Comparison of ENCODE assay signal across 36 cellular contexts in the genomic region with DNA sequence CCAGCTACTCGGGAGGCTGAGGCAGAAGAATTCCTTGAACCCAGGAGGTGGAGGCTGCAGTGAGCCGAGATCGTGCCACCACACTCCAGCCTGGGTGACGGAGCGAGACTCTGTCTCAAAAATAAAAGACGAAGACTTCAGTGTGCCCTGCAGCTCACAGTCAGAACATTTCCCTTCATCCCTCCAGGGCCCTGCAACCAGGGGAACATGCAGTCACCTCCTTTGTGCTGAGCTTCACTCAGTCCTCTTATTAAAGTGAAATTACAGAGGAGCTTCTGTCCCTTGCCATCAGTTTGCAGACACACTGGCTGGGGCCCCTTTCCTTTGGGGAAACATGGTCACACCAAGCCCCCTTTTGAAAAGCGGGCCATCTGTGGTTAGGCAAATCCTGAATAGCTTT. TPM values are rescaled to one million over a fixed set of nuclear protein-coding genes. Genes with fewer than 3 reads are reported as not detected.
"Had no signal": no experiment of that assay in that cellular context is flagged by ENCODE, and none has a peak within 500 bp of the region (broad histone marks: within the 10 kb centered on the region; RNA-seq: fewer than 3 reads in every experiment).

No MANE protein-coding gene starts in this region.

- H3K27me3 ChIP-seq: adrenal gland, body of pancreas, brain microvascular endothelial cell, breast epithelium had no signal

- H3K9me3 ChIP-seq: body of pancreas, breast epithelium had no signal

- H3K4me1 Mint-ChIP-seq: activated B cell treated with CpG ODN at 0.5 μM for 24 hours; activated T-helper 17 cell treated with anti-CD3 and anti-CD28 coated beads, Interleukin-2, amount 50 U/mL, for 72 hours had no signal

- H3K4me1 ChIP-seq: breast epithelium had no signal

- H3K27ac Mint-ChIP-seq: activated B cell treated with CpG ODN at 0.5 μM for 24 hours; activated CD4-positive, alpha-beta memory T cell treated with anti-CD3 and anti-CD28 coated beads for 36 hours; activated CD4-positive, alpha-beta T cell treated with anti-CD3 and anti-CD28 coated beads, Interleukin-2, amount 10 ng/mL, durations not matched to agents 24 days and 14 days; activated CD8-positive, alpha-beta T cell treated with anti-CD3 and anti-CD28 coated beads for 36 hours; activated naive CD4-positive, alpha-beta T cell treated with anti-CD3 and anti-CD28 coated beads for 36 hours; activated naive CD4-positive, alpha-beta T cell treated with anti-CD3 and anti-CD28 coated beads, Interleukin-2, amount 50 U/mL, for 72 hours; activated naive CD8-positive, alpha-beta T cell treated with anti-CD3 and anti-CD28 coated beads for 36 hours; activated T-cell treated with anti-CD3 and anti-CD28 coated beads, Interleukin-2, amount 50 U/mL, for 72 hours; activated T-helper 1 cell treated with anti-CD3 and anti-CD28 coated beads, Interleukin-12 subunit alpha, Interleukin-12 subunit beta, Interleukin-2, Interleukin-4 antibody, amounts not matched to agents 30 ng/mL and 10 ng/mL and 1 ng/mL, durations not matched to agents 14 hours and 24 hours and 36 hours; activated T-helper 17 cell treated with anti-CD3 and anti-CD28 coated beads, Interleukin-2, amount 50 U/mL, for 72 hours; T-helper 1 cell treated with Interleukin-12 subunit alpha and Interleukin-12 subunit beta and Interleukin-4 antibody, amounts not matched to agents 30 μg/mL and 1 μg/mL, for 36 hours; T-helper 2 cell treated with Interferon-gamma antibody and Interleukin-4, amounts not matched to agents 5 μg/mL and 100 μg/mL, for 36 hours had no signal

- H3K9me3 Mint-ChIP-seq: activated B cell treated with CpG ODN at 0.5 μM for 24 hours; activated CD4-positive, alpha-beta memory T cell treated with anti-CD3 and anti-CD28 coated beads for 36 hours; activated CD4-positive, alpha-beta T cell treated with anti-CD3 and anti-CD28 coated beads, Interleukin-2, amount 10 ng/mL, durations not matched to agents 24 days and 14 days; activated CD8-positive, alpha-beta T cell treated with anti-CD3 and anti-CD28 coated beads for 36 hours; activated naive CD4-positive, alpha-beta T cell treated with anti-CD3 and anti-CD28 coated beads for 36 hours; activated T-cell treated with anti-CD3 and anti-CD28 coated beads, Interleukin-2, amount 50 U/mL, for 72 hours; activated T-helper 1 cell treated with anti-CD3 and anti-CD28 coated beads, Interleukin-12 subunit alpha, Interleukin-12 subunit beta, Interleukin-2, Interleukin-4 antibody, amounts not matched to agents 30 ng/mL and 10 ng/mL and 1 ng/mL, durations not matched to agents 14 hours and 24 hours and 36 hours; activated T-helper 17 cell treated with anti-CD3 and anti-CD28 coated beads, Interleukin-2, amount 50 U/mL, for 72 hours; T-helper 2 cell treated with Interferon-gamma antibody and Interleukin-4, amounts not matched to agents 5 μg/mL and 100 μg/mL, for 36 hours had no signal

- DNase-seq: activated B cell treated with CpG ODN at 0.5 μM for 24 hours; activated CD4-positive, alpha-beta memory T cell treated with anti-CD3 and anti-CD28 coated beads for 36 hours; activated CD4-positive, alpha-beta T cell treated with anti-CD3 and anti-CD28 coated beads for 4 hours; activated CD4-positive, alpha-beta T cell treated with anti-CD3 and anti-CD28 coated beads, Interleukin-2, amount 10 ng/mL, durations not matched to agents 24 days and 14 days; activated CD4-positive, alpha-beta T cell treated with anti-CD3 and anti-CD28 coated beads, Interleukin-2, amount 50 U/mL, for 1 hour; activated CD4-positive, alpha-beta T cell treated with anti-CD3 and anti-CD28 coated beads, Interleukin-2, amount 50 U/mL, for 4 hours; activated CD4-positive, CD25-positive, alpha-beta regulatory T cell treated with anti-CD3 and anti-CD28 coated beads, Interleukin-2, amount 50 U/mL, for 72 hours; activated CD8-positive, alpha-beta memory T cell treated with anti-CD3 and anti-CD28 coated beads, Interleukin-2, amount 50 U/mL, for 4 hours; activated CD8-positive, alpha-beta T cell treated with anti-CD3 and anti-CD28 coated beads for 36 hours; activated effector memory CD4-positive, alpha-beta T cell treated with anti-CD3 and anti-CD28 coated beads, Interleukin-2, amount 50 U/mL, for 16 hours; activated gamma-delta T cell treated with Interleukin-2 at 50 U/mL for 16 hours; activated naive CD4-positive, alpha-beta T cell; activated naive CD4-positive, alpha-beta T cell treated with anti-CD3 and anti-CD28 coated beads for 36 hours; activated naive CD4-positive, alpha-beta T cell treated with anti-CD3 and anti-CD28 coated beads, Interleukin-2, amount 50 U/mL, for 16 hours; activated naive CD8-positive, alpha-beta T cell treated with anti-CD3 and anti-CD28 coated beads for 36 hours; activated T-cell treated with anti-CD3 and anti-CD28 coated beads for 4 hours; activated T-cell treated with anti-CD3 and anti-CD28 coated beads, Interleukin-2, amount 50 U/mL, for 1 hour; activated T-cell treated with anti-CD3 and anti-CD28 coated beads, Interleukin-2, amount 50 U/mL, for 4 hours; activated T-cell treated with anti-CD3 and anti-CD28 coated beads, Interleukin-2, amount 50 U/mL, for 72 hours; amniotic stem cell; aorta; body of pancreas; brain microvascular endothelial cell; central memory CD4-positive, alpha-beta T cell; SW 1271; T-helper 1 cell; T-helper 2 cell; T-helper 9 cell had no signal

- H3K36me3 ChIP-seq: adrenal gland, brain microvascular endothelial cell, breast epithelium had no signal

- H3K36me3 Mint-ChIP-seq: activated CD4-positive, alpha-beta memory T cell treated with anti-CD3 and anti-CD28 coated beads for 36 hours; activated naive CD4-positive, alpha-beta T cell treated with anti-CD3 and anti-CD28 coated beads, Interleukin-2, amount 50 U/mL, for 72 hours; activated naive CD8-positive, alpha-beta T cell treated with anti-CD3 and anti-CD28 coated beads for 36 hours had no signal

- H3K27ac ChIP-seq: adrenal gland, body of pancreas, brain microvascular endothelial cell, breast epithelium, VCaP had no signal

- H3K4me3 Mint-ChIP-seq: activated B cell treated with CpG ODN at 0.5 μM for 24 hours; activated CD4-positive, alpha-beta memory T cell treated with anti-CD3 and anti-CD28 coated beads for 36 hours; activated CD4-positive, alpha-beta T cell treated with anti-CD3 and anti-CD28 coated beads, Interleukin-2, amount 10 ng/mL, durations not matched to agents 24 days and 14 days; activated CD8-positive, alpha-beta T cell treated with anti-CD3 and anti-CD28 coated beads for 36 hours; activated naive CD4-positive, alpha-beta T cell treated with anti-CD3 and anti-CD28 coated beads for 36 hours; activated naive CD8-positive, alpha-beta T cell treated with anti-CD3 and anti-CD28 coated beads for 36 hours; activated T-cell treated with anti-CD3 and anti-CD28 coated beads, Interleukin-2, amount 50 U/mL, for 4 hours; activated T-cell treated with anti-CD3 and anti-CD28 coated beads, Interleukin-2, amount 50 U/mL, for 72 hours; activated T-helper 1 cell treated with anti-CD3 and anti-CD28 coated beads, Interleukin-12 subunit alpha, Interleukin-12 subunit beta, Interleukin-2, Interleukin-4 antibody, amounts not matched to agents 30 ng/mL and 10 ng/mL and 1 ng/mL, durations not matched to agents 14 hours and 24 hours and 36 hours; activated T-helper 17 cell treated with anti-CD3 and anti-CD28 coated beads, Interleukin-2, amount 50 U/mL, for 72 hours; T-helper 1 cell treated with Interleukin-12 subunit alpha and Interleukin-12 subunit beta and Interleukin-4 antibody, amounts not matched to agents 30 μg/mL and 1 μg/mL, for 36 hours; T-helper 2 cell treated with Interferon-gamma antibody and Interleukin-4, amounts not matched to agents 5 μg/mL and 100 μg/mL, for 36 hours had no signal

- H3K4me3 ChIP-seq: adrenal gland, body of pancreas, breast epithelium had no signal

RNA-seq across cellular contexts. Expression of a gene that starts 24.2 kb away (rescaled TPM):
- total RNA-seq: activated B cell treated with CpG ODN at 0.5 μM for 24 hours; activated CD4-positive, alpha-beta memory T cell treated with anti-CD3 and anti-CD28 coated beads for 36 hours; activated CD4-positive, alpha-beta T cell treated with anti-CD3 and anti-CD28 coated beads, Interleukin-2, amount 10 ng/mL, durations not matched to agents 24 days and 14 days; activated T-helper 1 cell treated with anti-CD3 and anti-CD28 coated beads, Interleukin-12 subunit alpha, Interleukin-12 subunit beta, Interleukin-2, Interleukin-4 antibody, amounts not matched to agents 30 ng/mL and 10 ng/mL and 1 ng/mL, durations not matched to agents 14 hours and 24 hours and 36 hours; activated T-helper 17 cell treated with anti-CD3 and anti-CD28 coated beads, Interleukin-2, amount 50 U/mL, for 72 hours had no signal
